In genomic region chr10:116274141-116274861, GRCh38 we compare ENCODE assay signal across 1 cellular context.
TF ChIP-seq lines count a peak whose summit lies in the region.

No MANE protein-coding gene starts in this region.

TF ChIP-seq in HEK293, 187 proteins besides CTCF, POLR2A, EP300 and RAD21 (continued from another document and continues in another):
- no peak for TF ChIP-seq HOXD13 (CRISPR knock-in tag; IDR thresholded peaks at IDR 0.05; ENCODE audit: borderline replicate concordance)
- TF ChIP-seq, protein P1, sequence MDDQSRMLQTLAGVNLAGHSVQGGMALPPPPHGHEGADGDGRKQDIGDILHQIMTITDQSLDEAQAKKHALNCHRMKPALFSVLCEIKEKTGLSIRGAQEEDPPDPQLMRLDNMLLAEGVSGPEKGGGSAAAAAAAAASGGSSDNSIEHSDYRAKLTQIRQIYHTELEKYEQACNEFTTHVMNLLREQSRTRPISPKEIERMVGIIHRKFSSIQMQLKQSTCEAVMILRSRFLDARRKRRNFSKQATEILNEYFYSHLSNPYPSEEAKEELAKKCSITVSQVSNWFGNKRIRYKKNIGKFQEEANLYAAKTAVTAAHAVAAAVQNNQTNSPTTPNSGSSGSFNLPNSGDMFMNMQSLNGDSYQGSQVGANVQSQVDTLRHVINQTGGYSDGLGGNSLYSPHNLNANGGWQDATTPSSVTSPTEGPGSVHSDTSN (CRISPR knock-in tag; IDR thresholded peaks at IDR 0.05): no peak
- TF ChIP-seq, protein P2, sequence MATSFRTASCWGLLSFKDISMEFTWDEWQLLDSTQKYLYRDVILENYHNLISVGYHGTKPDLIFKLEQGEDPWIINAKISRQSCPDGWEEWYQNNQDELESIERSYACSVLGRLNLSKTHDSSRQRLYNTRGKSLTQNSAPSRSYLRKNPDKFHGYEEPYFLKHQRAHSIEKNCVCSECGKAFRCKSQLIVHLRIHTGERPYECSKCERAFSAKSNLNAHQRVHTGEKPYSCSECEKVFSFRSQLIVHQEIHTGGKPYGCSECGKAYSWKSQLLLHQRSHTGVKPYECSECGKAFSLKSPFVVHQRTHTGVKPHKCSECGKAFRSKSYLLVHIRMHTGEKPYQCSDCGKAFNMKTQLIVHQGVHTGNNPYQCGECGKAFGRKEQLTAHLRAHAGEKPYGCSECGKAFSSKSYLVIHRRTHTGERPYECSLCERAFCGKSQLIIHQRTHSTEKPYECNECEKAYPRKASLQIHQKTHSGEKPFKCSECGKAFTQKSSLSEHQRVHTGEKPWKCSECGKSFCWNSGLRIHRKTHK (tag by site-specific recombination; IDR thresholded peaks at IDR 0.05): no peak
- TF ChIP-seq ZFP69B (tag by site-specific recombination; IDR thresholded peaks at IDR 0.05): no peak
- TF ChIP-seq ZNF214 (tag by site-specific recombination; IDR thresholded peaks at IDR 0.05; ENCODE audit: borderline replicate concordance): no peak
- TF ChIP-seq ZNF23 (tag by site-specific recombination; IDR thresholded peaks at IDR 0.05; ENCODE audit: borderline replicate concordance): no peak
- TF ChIP-seq, protein P3, sequence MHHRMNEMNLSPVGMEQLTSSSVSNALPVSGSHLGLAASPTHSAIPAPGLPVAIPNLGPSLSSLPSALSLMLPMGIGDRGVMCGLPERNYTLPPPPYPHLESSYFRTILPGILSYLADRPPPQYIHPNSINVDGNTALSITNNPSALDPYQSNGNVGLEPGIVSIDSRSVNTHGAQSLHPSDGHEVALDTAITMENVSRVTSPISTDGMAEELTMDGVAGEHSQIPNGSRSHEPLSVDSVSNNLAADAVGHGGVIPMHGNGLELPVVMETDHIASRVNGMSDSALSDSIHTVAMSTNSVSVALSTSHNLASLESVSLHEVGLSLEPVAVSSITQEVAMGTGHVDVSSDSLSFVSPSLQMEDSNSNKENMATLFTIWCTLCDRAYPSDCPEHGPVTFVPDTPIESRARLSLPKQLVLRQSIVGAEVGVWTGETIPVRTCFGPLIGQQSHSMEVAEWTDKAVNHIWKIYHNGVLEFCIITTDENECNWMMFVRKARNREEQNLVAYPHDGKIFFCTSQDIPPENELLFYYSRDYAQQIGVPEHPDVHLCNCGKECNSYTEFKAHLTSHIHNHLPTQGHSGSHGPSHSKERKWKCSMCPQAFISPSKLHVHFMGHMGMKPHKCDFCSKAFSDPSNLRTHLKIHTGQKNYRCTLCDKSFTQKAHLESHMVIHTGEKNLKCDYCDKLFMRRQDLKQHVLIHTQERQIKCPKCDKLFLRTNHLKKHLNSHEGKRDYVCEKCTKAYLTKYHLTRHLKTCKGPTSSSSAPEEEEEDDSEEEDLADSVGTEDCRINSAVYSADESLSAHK (tag by site-specific recombination; IDR thresholded peaks at IDR 0.05): 0 out of 2 replicates have a peak, but pooled peaks have one; percentile 6
- TF ChIP-seq ZBTB20 (tag by site-specific recombination; IDR thresholded peaks at IDR 0.05): peak; percentile 95
- TF ChIP-seq ZNF132 (tag by site-specific recombination; IDR thresholded peaks at IDR 0.05; ENCODE audit: borderline replicate concordance): no peak
- peak; percentile 61 for TF ChIP-seq SP7 (tag by site-specific recombination; IDR thresholded peaks at IDR 0.05)
- TF ChIP-seq ZNF830 (tag by site-specific recombination; IDR thresholded peaks at IDR 0.05; ENCODE audit: low read depth): no peak
- TF ChIP-seq ZNF624 (tag by site-specific recombination; IDR thresholded peaks at IDR 0.05): no peak
- TF ChIP-seq ZNF600 (tag by site-specific recombination; IDR thresholded peaks at IDR 0.05): peak; percentile 70; the same call in 1 of the 2 replicates
- TF ChIP-seq ZNF501 (tag by site-specific recombination; IDR thresholded peaks at IDR 0.05): no peak; the same call in 1 of the 2 replicates
- TF ChIP-seq ZBTB6 (tag by site-specific recombination; IDR thresholded peaks at IDR 0.05): no peak
- no peak for TF ChIP-seq ZNF404 (tag by site-specific recombination; IDR thresholded peaks at IDR 0.05)
- peak; percentile 49 for TF ChIP-seq SP2 (tag by site-specific recombination; IDR thresholded peaks at IDR 0.05)
- no peak for TF ChIP-seq ZSCAN5A (tag by site-specific recombination; IDR thresholded peaks at IDR 0.05)
- TF ChIP-seq ZNF174 (tag by site-specific recombination; IDR thresholded peaks at IDR 0.05): no peak
- no peak for TF ChIP-seq ZNF701 (tag by site-specific recombination; IDR thresholded peaks at IDR 0.05)
- TF ChIP-seq, protein P4, sequence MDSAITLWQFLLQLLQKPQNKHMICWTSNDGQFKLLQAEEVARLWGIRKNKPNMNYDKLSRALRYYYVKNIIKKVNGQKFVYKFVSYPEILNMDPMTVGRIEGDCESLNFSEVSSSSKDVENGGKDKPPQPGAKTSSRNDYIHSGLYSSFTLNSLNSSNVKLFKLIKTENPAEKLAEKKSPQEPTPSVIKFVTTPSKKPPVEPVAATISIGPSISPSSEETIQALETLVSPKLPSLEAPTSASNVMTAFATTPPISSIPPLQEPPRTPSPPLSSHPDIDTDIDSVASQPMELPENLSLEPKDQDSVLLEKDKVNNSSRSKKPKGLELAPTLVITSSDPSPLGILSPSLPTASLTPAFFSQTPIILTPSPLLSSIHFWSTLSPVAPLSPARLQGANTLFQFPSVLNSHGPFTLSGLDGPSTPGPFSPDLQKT (IDR thresholded peaks at IDR 0.05; ENCODE audit: borderline replicate concordance, low read depth, low read length): no peak
- TF ChIP-seq, protein P5, sequence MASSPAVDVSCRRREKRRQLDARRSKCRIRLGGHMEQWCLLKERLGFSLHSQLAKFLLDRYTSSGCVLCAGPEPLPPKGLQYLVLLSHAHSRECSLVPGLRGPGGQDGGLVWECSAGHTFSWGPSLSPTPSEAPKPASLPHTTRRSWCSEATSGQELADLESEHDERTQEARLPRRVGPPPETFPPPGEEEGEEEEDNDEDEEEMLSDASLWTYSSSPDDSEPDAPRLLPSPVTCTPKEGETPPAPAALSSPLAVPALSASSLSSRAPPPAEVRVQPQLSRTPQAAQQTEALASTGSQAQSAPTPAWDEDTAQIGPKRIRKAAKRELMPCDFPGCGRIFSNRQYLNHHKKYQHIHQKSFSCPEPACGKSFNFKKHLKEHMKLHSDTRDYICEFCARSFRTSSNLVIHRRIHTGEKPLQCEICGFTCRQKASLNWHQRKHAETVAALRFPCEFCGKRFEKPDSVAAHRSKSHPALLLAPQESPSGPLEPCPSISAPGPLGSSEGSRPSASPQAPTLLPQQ (tag by site-specific recombination; IDR thresholded peaks at IDR 0.05): peak; percentile 41; the same call in 1 of the 2 replicates
- TF ChIP-seq KLF10 (tag by site-specific recombination; IDR thresholded peaks at IDR 0.05): peak; percentile 30; the same call in 1 of the 2 replicates
- TF ChIP-seq IKZF3 (tag by site-specific recombination; IDR thresholded peaks at IDR 0.05): no peak
- no peak for TF ChIP-seq ZNF350 (tag by site-specific recombination; IDR thresholded peaks at IDR 0.05)
- no peak for TF ChIP-seq ZNF211 (tag by site-specific recombination; IDR thresholded peaks at IDR 0.05; ENCODE audit: low read depth)
- TF ChIP-seq KLF7 (tag by site-specific recombination; IDR thresholded peaks at IDR 0.05; ENCODE audit: borderline replicate concordance): peak; percentile 51; the same call in 1 of the 2 replicates
- 0 out of 2 replicates have a peak, but pooled peaks have one; percentile 35 for TF ChIP-seq BCL11A (tag by site-specific recombination; IDR thresholded peaks at IDR 0.05; ENCODE audit: low read depth)
- no peak for TF ChIP-seq FEZF1 (tag by site-specific recombination; IDR thresholded peaks at IDR 0.05)
- TF ChIP-seq, protein P6, sequence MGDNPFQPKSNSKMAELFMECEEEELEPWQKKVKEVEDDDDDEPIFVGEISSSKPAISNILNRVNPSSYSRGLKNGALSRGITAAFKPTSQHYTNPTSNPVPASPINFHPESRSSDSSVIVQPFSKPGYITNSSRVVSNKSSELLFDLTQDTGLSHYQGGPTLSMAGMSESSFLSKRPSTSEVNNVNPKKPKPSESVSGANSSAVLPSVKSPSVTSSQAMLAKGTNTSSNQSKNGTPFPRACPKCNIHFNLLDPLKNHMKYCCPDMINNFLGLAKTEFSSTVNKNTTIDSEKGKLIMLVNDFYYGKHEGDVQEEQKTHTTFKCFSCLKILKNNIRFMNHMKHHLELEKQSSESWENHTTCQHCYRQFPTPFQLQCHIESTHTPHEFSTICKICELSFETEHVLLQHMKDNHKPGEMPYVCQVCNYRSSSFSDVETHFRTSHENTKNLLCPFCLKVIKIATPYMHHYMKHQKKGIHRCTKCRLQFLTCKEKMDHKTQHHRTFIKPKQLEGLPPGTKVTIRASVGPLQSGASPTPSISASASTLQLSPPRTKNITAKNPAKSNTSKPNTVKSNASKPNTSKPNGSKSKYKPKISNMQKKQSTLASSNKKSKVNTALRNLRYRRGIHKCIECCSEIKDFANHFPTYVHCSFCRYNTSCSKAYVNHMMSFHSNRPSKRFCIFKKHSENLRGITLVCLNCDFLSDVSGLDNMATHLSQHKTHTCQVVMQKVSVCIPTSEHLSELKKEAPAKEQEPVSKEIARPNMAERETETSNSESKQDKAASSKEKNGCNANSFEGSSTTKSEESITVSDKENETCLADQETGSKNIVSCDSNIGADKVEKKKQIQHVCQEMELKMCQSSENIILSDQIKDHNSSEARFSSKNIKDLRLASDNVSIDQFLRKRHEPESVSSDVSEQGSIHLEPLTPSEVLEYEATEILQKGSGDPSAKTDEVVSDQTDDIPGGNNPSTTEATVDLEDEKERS (tag by site-specific recombination; IDR thresholded peaks at IDR 0.05): no peak
- TF ChIP-seq TSHZ1 (tag by site-specific recombination; IDR thresholded peaks at IDR 0.05; ENCODE audit: borderline replicate concordance): no peak
- no peak for TF ChIP-seq ZNF670 (tag by site-specific recombination; IDR thresholded peaks at IDR 0.05; ENCODE audit: low read depth)
- no peak; the same call in 1 of the 2 replicates for TF ChIP-seq ZNF518A (tag by site-specific recombination; conservative IDR thresholded peaks at IDR 0.05; ENCODE audit: low read depth)
- TF ChIP-seq ZNF266 (tag by site-specific recombination; IDR thresholded peaks at IDR 0.05; ENCODE audit: low read depth): no peak
